24 cellular contexts compared by ENCODE assay signal in the genomic region with DNA sequence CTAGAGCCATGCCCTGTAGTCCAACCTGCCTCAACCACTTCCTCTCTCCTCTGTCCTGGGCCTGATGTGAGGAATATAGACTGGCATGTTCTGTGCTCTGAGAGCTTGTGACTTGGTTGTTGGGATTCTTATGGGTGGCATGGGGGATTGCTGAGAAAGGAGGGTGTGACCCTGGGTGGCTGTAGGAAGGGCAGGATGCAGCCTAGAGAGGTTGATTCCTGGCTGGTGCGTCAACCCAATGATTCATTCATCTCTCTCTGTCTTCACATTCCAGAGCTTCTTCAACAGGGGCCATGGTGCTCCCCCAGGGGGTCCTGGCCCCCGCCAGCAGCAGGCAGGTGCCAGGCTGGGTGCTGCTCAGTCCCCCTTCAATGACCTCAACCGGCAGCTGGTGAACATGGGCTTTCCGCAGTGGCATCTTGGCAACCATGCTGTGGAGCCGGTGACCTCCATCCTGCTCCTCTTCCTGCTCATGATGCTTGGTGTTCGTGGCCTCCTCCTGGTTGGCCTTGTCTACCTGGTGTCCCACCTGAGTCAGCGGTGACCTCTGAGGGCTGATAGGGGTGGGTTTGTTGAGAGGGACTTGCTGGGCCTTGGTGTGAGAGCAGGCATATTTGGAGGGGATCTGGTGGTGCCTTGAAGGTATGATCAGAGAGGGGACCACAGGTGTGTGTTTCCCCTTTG. TPM values are rescaled to one million over a fixed set of nuclear protein-coding genes. Genes with fewer than 3 reads are reported as not detected.
DNase-seq lines count a peak whose midpoint lies in the region; ATAC-seq, FAIRE-seq and TF ChIP-seq lines count a peak whose summit lies in the region.
"Had no signal": no experiment of that assay in that cellular context is flagged by ENCODE, and none has a peak within 500 bp of the region (broad histone marks: within the 10 kb centered on the region; RNA-seq: fewer than 3 reads in every experiment).

No MANE protein-coding gene starts in this region.

- H3K9me1 ChIP-seq in K562 (ENCODE audit: control insufficient read depth, insufficient read depth, low read length) = no peaks in the 10 kb centered on the region

- H3K27ac ChIP-seq in CD4-positive, CD25-positive, alpha-beta regulatory T cell (ENCODE audit: insufficient read depth, low read length, poor library complexity, severe bottlenecking) = no peak overlapping the region
- no peak overlapping the region for H3K27ac ChIP-seq in CD4-positive, alpha-beta memory T cell (ENCODE audit: low read depth, low read length)
- no peak overlapping the region for H3K27ac ChIP-seq in K562 (ENCODE audit: extremely low read depth, low read depth, low read length)
- H3K27ac ChIP-seq: psoas muscle had no signal

- H3K9me3 Mint-ChIP-seq in CD4-positive, CD25-positive, alpha-beta regulatory T cell = peaks cover 0 to 2% (median 0%) of the 10 kb centered on the region in 7 donors
- H3K9me3 Mint-ChIP-seq in CD4-positive, alpha-beta memory T cell = peaks cover 0 to 2% (median 0%) of the 10 kb centered on the region in 8 donors
- H3K9me3 Mint-ChIP-seq in neural crest cell = no peaks in the 10 kb centered on the region
- no peaks in the 10 kb centered on the region for H3K9me3 Mint-ChIP-seq in glutamatergic neuron (ENCODE audit: unreplicated experiment)

- H3K9ac ChIP-seq in K562 (ENCODE audit: insufficient read depth in 1 of 2, low read depth in 2 of 2, low read length in 2 of 2) = no peak overlapping the region

- H3K27me3 Mint-ChIP-seq in CD4-positive, CD25-positive, alpha-beta regulatory T cell = no peaks in the 10 kb centered on the region
- no peaks in the 10 kb centered on the region for H3K27me3 Mint-ChIP-seq in CD4-positive, alpha-beta memory T cell
- H3K27me3 Mint-ChIP-seq in neural crest cell (ENCODE audit: low read depth) = peaks cover 29% of the 10 kb centered on the region
- peaks cover 5% of the 10 kb centered on the region for H3K27me3 Mint-ChIP-seq in glutamatergic neuron (ENCODE audit: unreplicated experiment)

- BruUV-seq in K562 (replicated peaks; lab: Mats Ljungman, UMichigan) = no TSS peak

- no peak for TF ChIP-seq EP300 in K562 (IDR thresholded peaks at IDR 0.05; ENCODE audit: low read length)

- TF ChIP-seq CTCF in K562 (IDR thresholded peaks at IDR 0.05 in 2 of 3, conservative IDR thresholded peaks at IDR 0.05 in 1 of 3; ENCODE audit: insufficient read depth in 2 of 3, low read depth in 1 of 3, low read length in 3 of 3) (no peak), neural crest cell (conservative IDR thresholded peaks at IDR 0.05) (no peak), glutamatergic neuron (IDR thresholded peaks at IDR 0.05; ENCODE audit: partially characterized antibody, unreplicated experiment) (no peak)

- POLR2A ChIA-PET in CD4-positive, alpha-beta memory T cell (lab: Charles Lee; ENCODE audit: partially characterized antibody) = no interaction called here
- POLR2A ChIA-PET in K562 (lab: Yijun Ruan, JAX) = interaction anchor here (0.7 to 2.0 kb wide), 3 partner anchors 9 to 88 kb away, joined by 4 to 6 read pairs (median 4); no protein-coding TSS in a partner anchor

- H3K9me3 ChIP-seq in CD4-positive, CD25-positive, alpha-beta regulatory T cell (ENCODE audit: control insufficient read depth in 2 of 2, low read length in 2 of 2) = no peaks in the 10 kb centered on the region
- H3K9me3 ChIP-seq in CD4-positive, alpha-beta memory T cell (ENCODE audit: control insufficient read depth in 1 of 2, low read length in 2 of 2) = no peaks in the 10 kb centered on the region
- no peaks in the 10 kb centered on the region for H3K9me3 ChIP-seq in K562 (replicated peaks; ENCODE audit: control insufficient read depth, insufficient read depth, low read depth, low read length)
- H3K9me3 ChIP-seq: MG63, psoas muscle had no signal

- FAIRE-seq in K562 (lab: Jason Lieb, UNC) (no peak), GM12891 (lab: Jason Lieb, UNC) (no peak)
- FAIRE-seq: bronchial epithelial cell, H54 had no signal

- no peak for ATAC-seq in CD4-positive, CD25-positive, alpha-beta regulatory T cell (ENCODE audit: low read depth in 2 of 2)
- ATAC-seq in K562 = no peak
- ATAC-seq: Panc1, psoas muscle had no signal

- no peak for TF ChIP-seq POLR2A in K562 (conservative IDR thresholded peaks at IDR 0.05)
- no peak for TF ChIP-seq POLR2A in GM12891 (IDR thresholded peaks at IDR 0.05; ENCODE audit: low read depth, low read length)

- CTCF ChIA-PET in CD4-positive, alpha-beta memory T cell (lab: Charles Lee; ENCODE audit: partially characterized antibody) = interaction anchor here (0.5 to 2.6 kb wide), 6 partner anchors 10 to 224 kb away, joined by 3 to 12 read pairs (median 4); no protein-coding TSS in a partner anchor
- CTCF ChIA-PET in K562 (lab: Yijun Ruan, JAX; ENCODE audit: low intra/inter-chr PET ratio) = no interaction called here

- H3K36me3 Mint-ChIP-seq in CD4-positive, CD25-positive, alpha-beta regulatory T cell = peaks cover 12% of the 10 kb centered on the region
- peaks cover 10 to 12% of the 10 kb centered on the region in 2 donors for H3K36me3 Mint-ChIP-seq in CD4-positive, alpha-beta memory T cell
- H3K36me3 Mint-ChIP-seq in neural crest cell (ENCODE audit: low read depth) (peaks cover 6% of the 10 kb centered on the region), glutamatergic neuron (ENCODE audit: unreplicated experiment) (no peaks in the 10 kb centered on the region)

- H3K4me3 ChIP-seq in CD4-positive, CD25-positive, alpha-beta regulatory T cell (ENCODE audit: low read depth, low read length) = no peak overlapping the region
- no peak overlapping the region for H3K4me3 ChIP-seq in CD4-positive, alpha-beta memory T cell (ENCODE audit: low read length in 2 of 2)
- no peak overlapping the region for H3K4me3 ChIP-seq in K562
- H3K4me3 ChIP-seq: MG63, psoas muscle had no signal

- DNase-seq in CD4-positive, CD25-positive, alpha-beta regulatory T cell = no peak
- DNase-seq in CD4-positive, alpha-beta memory T cell = no peak
- DNase-seq in K562 (ENCODE audit: extremely low read depth in 1 of 4, low spot score in 3 of 4) = no peak
- no peak for DNase-seq in neural crest cell (ENCODE audit: low read depth, low spot score)
- no peak for DNase-seq in glutamatergic neuron
- no peak for DNase-seq in GM12891 (ENCODE audit: insufficient read length, low spot score)
- no peak for DNase-seq in NCI-H1436 treated with DMSO at 0.1 percent for 48 hours (lab: John Stamatoyannopoulos, UW)
- DNase-seq: activated CD4-positive, alpha-beta T cell treated with anti-CD3 and anti-CD28 coated beads for 4 hours; activated T-cell treated with anti-CD3 and anti-CD28 coated beads for 4 hours; mesendoderm; MG63; NCI-H1417 treated with DMSO at 0.1 percent for 48 hours; NCI-H510A; NK-92 treated with Interleukin-12 subunit alpha and Interleukin-12 subunit beta, amount 100 ng/mL, for 24 hours; psoas muscle; stimulated activated CD4-positive, alpha-beta T cell treated with anti-CD3 and anti-CD28 coated beads, Interleukin-2, amount 100 ng/mL, for 24 hours; stimulated activated naive CD4-positive, alpha-beta T cell had no signal

- no peak overlapping the region for H2AFZ ChIP-seq in K562 (ENCODE audit: low read depth, low read length)

- H3K4me1 ChIP-seq in CD4-positive, CD25-positive, alpha-beta regulatory T cell (ENCODE audit: control insufficient read depth, insufficient read depth, low read length, poor library complexity, severe bottlenecking) = peaks cover 20% of the 10 kb centered on the region
- H3K4me1 ChIP-seq in CD4-positive, alpha-beta memory T cell (ENCODE audit: insufficient read depth, low read length) = peaks cover 22% of the 10 kb centered on the region
- peaks cover 4 to 15% of the 10 kb centered on the region in 2 experiments; a peak in 3 of 5 replicates for H3K4me1 ChIP-seq in K562 (replicated peaks in 1 of 2; ENCODE audit: control insufficient read depth in 2 of 2, insufficient read depth in 2 of 2, low read length in 2 of 2)
- H3K4me1 ChIP-seq: psoas muscle had no signal

- no peaks in the 10 kb centered on the region for H3K36me3 ChIP-seq in CD4-positive, CD25-positive, alpha-beta regulatory T cell (ENCODE audit: control insufficient read depth, insufficient read depth, low read length)
- peaks cover 8% of the 10 kb centered on the region for H3K36me3 ChIP-seq in CD4-positive, alpha-beta memory T cell (ENCODE audit: insufficient read depth, low read length)
- H3K36me3 ChIP-seq in K562 (ENCODE audit: control insufficient read depth, insufficient read depth, low read length) = peaks cover 3% of the 10 kb centered on the region; the same call in 1 of the 3 replicates
- H3K36me3 ChIP-seq: MG63 had no signal

- H3K4me1 Mint-ChIP-seq in CD4-positive, CD25-positive, alpha-beta regulatory T cell = peaks cover 0 to 33% (median 12%) of the 10 kb centered on the region in 4 donors
- H3K4me1 Mint-ChIP-seq in CD4-positive, alpha-beta memory T cell = peaks cover 13 to 26% (median 17%) of the 10 kb centered on the region in 4 donors
- H3K4me1 Mint-ChIP-seq in neural crest cell (peaks cover 6% of the 10 kb centered on the region), glutamatergic neuron (ENCODE audit: low read depth, unreplicated experiment) (peaks cover 2% of the 10 kb centered on the region)

- peak overlapping the region; percentile 19 to 73 (median 68) for H3K4me3 Mint-ChIP-seq in CD4-positive, CD25-positive, alpha-beta regulatory T cell
- H3K4me3 Mint-ChIP-seq in CD4-positive, alpha-beta memory T cell = peak overlapping the region in 6 of 8 donors; percentile 22 to 78 (median 52)
- peak overlapping the region; percentile 58 for H3K4me3 Mint-ChIP-seq in neural crest cell
- no peak overlapping the region for H3K4me3 Mint-ChIP-seq in glutamatergic neuron (ENCODE audit: unreplicated experiment)
- H3K4me3 Mint-ChIP-seq: IgD-negative memory B cell had no signal

- H3K27me3 ChIP-seq in CD4-positive, CD25-positive, alpha-beta regulatory T cell (ENCODE audit: control insufficient read depth, insufficient read depth, low read length) = no peaks in the 10 kb centered on the region
- H3K27me3 ChIP-seq in CD4-positive, alpha-beta memory T cell (ENCODE audit: insufficient read depth, low read length) = no peaks in the 10 kb centered on the region
- H3K27me3 ChIP-seq in K562 (ENCODE audit: control insufficient read depth in 2 of 2, insufficient read depth in 2 of 2, low read length in 2 of 2) = peaks cover 0 to 28% of the 10 kb centered on the region in 2 experiments; a peak in 3 of 5 replicates
- H3K27me3 ChIP-seq: MG63 had no signal

- intact Hi-C loops in CD4-positive, alpha-beta memory T cell (cut with micrococcal nuclease) = loop anchor here (10.0 kb wide), 2 partner anchors 58 to 282 kb away; partner anchors contain the start of gene NEUROG3
- intact Hi-C loops in K562 (cut with micrococcal nuclease) = loop anchor here (10.0 kb wide), 1 partner anchor 398 kb away; no protein-coding TSS in a partner anchor

- H3K4me2 ChIP-seq in K562 (ENCODE audit: insufficient read depth, low read length) = no peak overlapping the region

- H4K20me1 ChIP-seq in K562 (replicated peaks; ENCODE audit: control insufficient read depth, insufficient read depth, low read length) = no peaks in the 10 kb centered on the region

- peak overlapping the region; percentile 48 to 81 (median 61) for H3K27ac Mint-ChIP-seq in CD4-positive, CD25-positive, alpha-beta regulatory T cell
- H3K27ac Mint-ChIP-seq in CD4-positive, alpha-beta memory T cell = peak overlapping the region in 4 of 7 donors; percentile 1 to 70 (median 62)
- H3K27ac Mint-ChIP-seq in neural crest cell (ENCODE audit: unreplicated experiment) (no peak overlapping the region), glutamatergic neuron (ENCODE audit: unreplicated experiment) (no peak overlapping the region)
- H3K27ac Mint-ChIP-seq: IgD-negative memory B cell had no signal

- no peak for TF ChIP-seq RAD21 in K562 (CRISPR knock-in tag; conservative IDR thresholded peaks at IDR 0.05 in 1 of 2, IDR thresholded peaks at IDR 0.05 in 1 of 2)

- in situ Hi-C loops in K562 (cut with MboI) = loop anchor here (25.0 kb wide), 1 partner anchor 395 kb away; no protein-coding TSS in a partner anchor

- no peaks in the 10 kb centered on the region for H3K79me2 ChIP-seq in K562 (ENCODE audit: control insufficient read depth, insufficient read depth, low read length)

- WGBS in K562 (ENCODE audit: insufficient coverage, low coverage, missing lambda C conversion rate) = 40% methylated on average over 7 of the region's 7 CpGs

RNA-seq across cellular contexts. Expression of gene FAM241B, which starts 2.6 kb away (rescaled TPM):
- total RNA-seq in CD4-positive, CD25-positive, alpha-beta regulatory T cell = 9.7 TPM
- 10 to 100 TPM; 14.8 to 21.2 (median 17.7) TPM for polyA plus RNA-seq in CD4-positive, CD25-positive, alpha-beta regulatory T cell
- total RNA-seq in CD4-positive, alpha-beta memory T cell = 10 to 100 TPM in 1 of 2 experiments, 1 to 10 TPM in 1; 9.4 to 10.7 TPM
- polyA plus RNA-seq in CD4-positive, alpha-beta memory T cell = 10 to 100 TPM; 17.3 to 24.9 TPM
- total RNA-seq in K562 (2011; cell fraction: chromatin; rRNA removed; ENCODE audit: low replicate concordance) = 9.7 and 14.8 TPM in 2 replicates
- 11.3 and 11.4 TPM in 2 replicates for total RNA-seq in K562 (2011; cell fraction: nucleolus; rRNA removed)
- total RNA-seq in K562 (2011; cell fraction: nucleoplasm; rRNA removed) = 12.5 and 13.0 TPM in 2 replicates
- total RNA-seq in K562 (2014; rRNA removed) (2.5 and 3.8 TPM in 2 replicates), K562 (2014; rRNA removed; fragmentation: Illumina TruSeq; extraction: Trizol) (3.0 TPM in 2 replicates), K562 (2015; rRNA removed; fragmentation: Illumina TruSeq; extraction: Trizol) (2.5 and 3.1 TPM in 2 replicates), K562 (2021) (7.3 and 7.8 TPM in 2 replicates), neural crest cell (11.6 and 12.5 TPM in 2 replicates), glutamatergic neuron (ENCODE audit: unreplicated experiment) (50.1 TPM)
- polyA plus RNA-seq in K562 (2011; rRNA removed) (10.2 and 11.5 TPM in 2 replicates), K562 (2014; fragmentation: Illumina TruSeq; extraction: Trizol) (5.6 and 6.3 TPM in 2 replicates), K562 (2014; fragmentation: Nextera tagmentation; extraction: Ambion mirVana) (1 to 10 TPM; 1.9 to 2.3 TPM), K562 (2014; rRNA removed) (9.5 and 11.1 TPM in 2 replicates)
- 12.4 and 12.6 TPM in 2 replicates for polyA plus RNA-seq in K562 (2011; cell fraction: cytosol; rRNA removed)
- polyA plus RNA-seq in K562 (2011; cell fraction: nucleus; rRNA removed) = 12.2 and 13.2 TPM in 2 replicates
- polyA plus RNA-seq in K562 (2012) = 8.8 and 9.9 TPM in 2 replicates
- 4.0 and 5.2 TPM in 2 replicates for polyA minus RNA-seq in K562 (2011; rRNA and poly(A)+ RNA removed)
- 2.8 TPM in 1 of 2 replicates, not detected in the other for polyA minus RNA-seq in K562 (2011; cell fraction: cytosol; rRNA and poly(A)+ RNA removed)
- 1.5 and 3.9 TPM in 2 replicates for polyA minus RNA-seq in K562 (2011; cell fraction: nucleus; rRNA and poly(A)+ RNA removed)
- polyA plus RNA-seq in GM12891 (2012; ENCODE audit: low read depth, missing spikeins) = 0.23 TPM
- total RNA-seq: skeletal muscle tissue had no signal

RNA-seq across cellular contexts. Expression of gene NEUROG3, which starts 59.4 kb away (rescaled TPM):
- total RNA-seq in CD4-positive, CD25-positive, alpha-beta regulatory T cell = not detected
- polyA plus RNA-seq in CD4-positive, CD25-positive, alpha-beta regulatory T cell = not detected
- total RNA-seq in CD4-positive, alpha-beta memory T cell = not detected
- polyA plus RNA-seq in CD4-positive, alpha-beta memory T cell = under 1 TPM in 1 of 2 donors, not detected in 1; 0.14 TPM
- not detected in 2 replicates for total RNA-seq in K562 (2011; cell fraction: chromatin; rRNA removed; ENCODE audit: low replicate concordance)
- total RNA-seq in K562 (2011; cell fraction: nucleolus; rRNA removed) = not detected in 2 replicates
- not detected in 2 replicates for total RNA-seq in K562 (2011; cell fraction: nucleoplasm; rRNA removed)
- total RNA-seq in K562 (2014; rRNA removed) (not detected in 2 replicates), K562 (2014; rRNA removed; fragmentation: Illumina TruSeq; extraction: Trizol) (not detected in 2 replicates), K562 (2015; rRNA removed; fragmentation: Illumina TruSeq; extraction: Trizol) (not detected in 2 replicates), K562 (2021) (not detected in 2 replicates), neural crest cell (0.43 and 0.91 TPM in 2 replicates), glutamatergic neuron (ENCODE audit: unreplicated experiment) (not detected)
- polyA plus RNA-seq in K562 (2011; rRNA removed) (not detected in 2 replicates), K562 (2014; fragmentation: Illumina TruSeq; extraction: Trizol) (not detected in 2 replicates), K562 (2014; fragmentation: Nextera tagmentation; extraction: Ambion mirVana) (not detected), K562 (2014; rRNA removed) (not detected in 2 replicates)
- polyA plus RNA-seq in K562 (2011; cell fraction: cytosol; rRNA removed) = not detected in 2 replicates
- polyA plus RNA-seq in K562 (2011; cell fraction: nucleus; rRNA removed) = not detected in 2 replicates
- not detected in 2 replicates for polyA plus RNA-seq in K562 (2012)
- not detected in 2 replicates for polyA minus RNA-seq in K562 (2011; rRNA and poly(A)+ RNA removed)
- not detected in 2 replicates for polyA minus RNA-seq in K562 (2011; cell fraction: cytosol; rRNA and poly(A)+ RNA removed)
- not detected in 2 replicates for polyA minus RNA-seq in K562 (2011; cell fraction: nucleus; rRNA and poly(A)+ RNA removed)
- polyA plus RNA-seq in GM12891 (2012; ENCODE audit: low read depth, missing spikeins) = not detected
- total RNA-seq: bronchial epithelial cell; psoas muscle; skeletal muscle tissue; T-helper 1 cell treated with Interleukin-12 subunit alpha and Interleukin-12 subunit beta and Interleukin-4 antibody, amounts not matched to agents 30 ng/mL and 1 ng/mL, for 36 hours had no signal
- polyA plus RNA-seq: IgD-negative memory B cell, neural cell had no signal

Comparison
In these comparisons a context has a peak if more than half of its experiments do, and no peak if none do; other contexts are left out.
1. H3K27ac Mint-ChIP-seq: peak in CD4-positive, CD25-positive, alpha-beta regulatory T cell (3 of 3) and CD4-positive, alpha-beta memory T cell (4 of 7); none in neural crest cell (single experiment) and glutamatergic neuron (single experiment).